28 cellular contexts compared by ENCODE assay signal in the genomic region with DNA sequence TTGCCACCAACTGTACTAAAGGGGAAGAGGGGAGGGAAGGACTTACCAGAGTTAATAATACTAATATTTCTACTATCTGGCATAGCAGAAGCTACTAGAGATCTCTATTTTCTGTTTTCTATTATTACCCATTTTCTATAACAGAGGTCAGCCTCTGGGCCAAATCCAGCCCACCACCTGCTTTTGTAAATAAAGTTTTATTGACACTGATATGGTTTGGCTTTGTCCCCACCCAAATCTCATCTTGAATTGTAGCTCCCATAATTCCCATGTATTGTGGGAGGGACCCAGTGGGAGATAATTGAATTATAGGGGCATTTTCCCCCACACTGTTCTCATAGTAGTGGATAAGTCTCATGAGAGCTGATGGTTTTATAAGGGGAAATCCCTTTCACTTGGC.
"Had no signal": no experiment of that assay in that cellular context is flagged by ENCODE, and none has a peak within 500 bp of the region (broad histone marks: within the 10 kb centered on the region; RNA-seq: fewer than 3 reads in every experiment).

No MANE protein-coding gene starts in this region.

- H3K4me3 ChIP-seq: colonic mucosa, coronary artery, dorsolateral prefrontal cortex, esophagus muscularis mucosa, esophagus squamous epithelium, gastrocnemius medialis, gastroesophageal sphincter, heart left ventricle, heart right ventricle had no signal

- H3K27ac ChIP-seq: colonic mucosa, coronary artery, dorsolateral prefrontal cortex, epithelial cell of prostate, esophagus muscularis mucosa, esophagus squamous epithelium, foreskin keratinocyte, gastrocnemius medialis, gastroesophageal sphincter, heart left ventricle, heart right ventricle had no signal

- FAIRE-seq: colon, endometrium, endothelial cell of umbilical vein, frontal cortex had no signal

- H3K4me1 ChIP-seq: colonic mucosa, esophagus muscularis mucosa, esophagus squamous epithelium, gastrocnemius medialis, gastroesophageal sphincter, heart left ventricle had no signal

- DNase-seq: colonic mucosa; cortex of kidney; dermis blood vessel endothelial cell; dorsolateral prefrontal cortex; effector CD4-positive, alpha-beta T cell; effector CD8-positive, alpha-beta T cell; effector memory CD4-positive, alpha-beta T cell; effector memory CD8-positive, alpha-beta T cell; endodermal cell; erythroblast; esophagus squamous epithelium; foreskin fibroblast; foreskin keratinocyte; foreskin melanocyte; gastrocnemius medialis; glutamatergic neuron; head of caudate nucleus; heart left ventricle; heart right ventricle had no signal

- H3K27me3 ChIP-seq: colonic mucosa, esophagus muscularis mucosa, esophagus squamous epithelium, foreskin keratinocyte, gastrocnemius medialis, gastroesophageal sphincter had no signal

- H3K36me3 ChIP-seq: colonic mucosa, esophagus muscularis mucosa, esophagus squamous epithelium, gastrocnemius medialis, gastroesophageal sphincter, heart left ventricle, heart right ventricle had no signal

- ATAC-seq: effector memory CD8-positive, alpha-beta T cell; esophagus mucosa; foreskin keratinocyte; gastrocnemius medialis; gastroesophageal sphincter; heart left ventricle; heart right ventricle had no signal

- H3K9me3 ChIP-seq: colonic mucosa, esophagus muscularis mucosa, esophagus squamous epithelium, gastrocnemius medialis, gastroesophageal sphincter, heart left ventricle, heart right ventricle had no signal
